Comparison of ENCODE assay signal across 2 cellular contexts in the genomic region with DNA sequence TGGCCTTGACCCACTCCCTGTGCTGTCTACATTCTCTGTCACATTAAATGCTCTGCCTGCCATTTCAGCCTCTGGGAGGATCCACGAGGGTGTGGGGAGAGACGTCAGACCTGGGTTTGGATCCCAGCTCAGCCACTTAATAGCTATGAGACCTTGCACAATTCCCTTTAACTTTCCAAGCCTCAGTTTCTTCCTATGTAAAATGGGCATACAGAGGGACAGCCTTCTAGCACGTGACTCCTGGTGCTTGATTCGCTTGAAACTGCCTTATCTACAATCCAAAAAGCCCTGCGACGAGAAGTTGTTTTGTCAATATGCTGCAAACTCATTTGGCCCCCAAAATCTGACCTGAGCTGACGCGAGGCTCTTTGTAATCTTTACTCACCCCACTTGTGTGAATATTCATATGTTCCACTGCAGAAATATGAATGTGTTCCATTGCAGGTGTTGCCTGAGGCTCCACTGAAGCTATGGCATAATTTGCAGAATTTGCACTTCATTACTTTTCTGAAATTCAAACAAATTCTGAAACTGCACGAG.
TF ChIP-seq lines count a peak whose summit lies in the region.

No MANE protein-coding gene starts in this region.

TF ChIP-seq in SK-N-SH, 30 proteins besides CTCF, POLR2A, EP300 and RAD21 (continued from another document):
- TF ChIP-seq POLR2AphosphoS5 (IDR thresholded peaks at IDR 0.05; ENCODE audit: low read depth, low read length): no peak
- no peak for TF ChIP-seq TAF1 (IDR thresholded peaks at IDR 0.05; ENCODE audit: borderline replicate concordance, low read depth, low read length)
- TF ChIP-seq, protein P1, sequence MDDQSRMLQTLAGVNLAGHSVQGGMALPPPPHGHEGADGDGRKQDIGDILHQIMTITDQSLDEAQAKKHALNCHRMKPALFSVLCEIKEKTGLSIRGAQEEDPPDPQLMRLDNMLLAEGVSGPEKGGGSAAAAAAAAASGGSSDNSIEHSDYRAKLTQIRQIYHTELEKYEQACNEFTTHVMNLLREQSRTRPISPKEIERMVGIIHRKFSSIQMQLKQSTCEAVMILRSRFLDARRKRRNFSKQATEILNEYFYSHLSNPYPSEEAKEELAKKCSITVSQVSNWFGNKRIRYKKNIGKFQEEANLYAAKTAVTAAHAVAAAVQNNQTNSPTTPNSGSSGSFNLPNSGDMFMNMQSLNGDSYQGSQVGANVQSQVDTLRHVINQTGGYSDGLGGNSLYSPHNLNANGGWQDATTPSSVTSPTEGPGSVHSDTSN (IDR thresholded peaks at IDR 0.05): no peak
- TF ChIP-seq FOSL2 (IDR thresholded peaks at IDR 0.05; ENCODE audit: borderline replicate concordance, low read depth): no peak
- no peak for TF ChIP-seq GABPA (IDR thresholded peaks at IDR 0.05; ENCODE audit: low read depth)
- no peak for TF ChIP-seq FOXM1 (IDR thresholded peaks at IDR 0.05; ENCODE audit: low read depth)
TF ChIP-seq in SK-N-SH: peak in this region for 0.

TF ChIP-seq in SK-N-SH treated with all-trans-retinoic acid at 6 μM for 48 hours, 23 proteins besides CTCF, POLR2A, EP300 and RAD21 (continued from another document):
- TF ChIP-seq, protein P2, sequence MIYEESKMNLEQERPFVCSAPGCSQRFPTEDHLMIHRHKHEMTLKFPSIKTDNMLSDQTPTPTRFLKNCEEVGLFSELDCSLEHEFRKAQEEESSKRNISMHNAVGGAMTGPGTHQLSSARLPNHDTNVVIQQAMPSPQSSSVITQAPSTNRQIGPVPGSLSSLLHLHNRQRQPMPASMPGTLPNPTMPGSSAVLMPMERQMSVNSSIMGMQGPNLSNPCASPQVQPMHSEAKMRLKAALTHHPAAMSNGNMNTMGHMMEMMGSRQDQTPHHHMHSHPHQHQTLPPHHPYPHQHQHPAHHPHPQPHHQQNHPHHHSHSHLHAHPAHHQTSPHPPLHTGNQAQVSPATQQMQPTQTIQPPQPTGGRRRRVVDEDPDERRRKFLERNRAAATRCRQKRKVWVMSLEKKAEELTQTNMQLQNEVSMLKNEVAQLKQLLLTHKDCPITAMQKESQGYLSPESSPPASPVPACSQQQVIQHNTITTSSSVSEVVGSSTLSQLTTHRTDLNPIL (CRISPR knock-in tag; IDR thresholded peaks at IDR 0.05; ENCODE audit: low read depth): no peak
- TF ChIP-seq, protein P3, sequence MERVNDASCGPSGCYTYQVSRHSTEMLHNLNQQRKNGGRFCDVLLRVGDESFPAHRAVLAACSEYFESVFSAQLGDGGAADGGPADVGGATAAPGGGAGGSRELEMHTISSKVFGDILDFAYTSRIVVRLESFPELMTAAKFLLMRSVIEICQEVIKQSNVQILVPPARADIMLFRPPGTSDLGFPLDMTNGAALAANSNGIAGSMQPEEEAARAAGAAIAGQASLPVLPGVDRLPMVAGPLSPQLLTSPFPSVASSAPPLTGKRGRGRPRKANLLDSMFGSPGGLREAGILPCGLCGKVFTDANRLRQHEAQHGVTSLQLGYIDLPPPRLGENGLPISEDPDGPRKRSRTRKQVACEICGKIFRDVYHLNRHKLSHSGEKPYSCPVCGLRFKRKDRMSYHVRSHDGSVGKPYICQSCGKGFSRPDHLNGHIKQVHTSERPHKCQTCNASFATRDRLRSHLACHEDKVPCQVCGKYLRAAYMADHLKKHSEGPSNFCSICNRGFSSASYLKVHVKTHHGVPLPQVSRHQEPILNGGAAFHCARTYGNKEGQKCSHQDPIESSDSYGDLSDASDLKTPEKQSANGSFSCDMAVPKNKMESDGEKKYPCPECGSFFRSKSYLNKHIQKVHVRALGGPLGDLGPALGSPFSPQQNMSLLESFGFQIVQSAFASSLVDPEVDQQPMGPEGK (CRISPR knock-in tag; IDR thresholded peaks at IDR 0.05; ENCODE audit: borderline replicate concordance): no peak
- no peak for TF ChIP-seq BACH2 (CRISPR knock-in tag; IDR thresholded peaks at IDR 0.05; ENCODE audit: borderline replicate concordance)
- no peak for TF ChIP-seq ZNF70 (CRISPR knock-in tag; IDR thresholded peaks at IDR 0.05)
